Comparison of ENCODE assay signal across 8 cellular contexts in the genomic region with DNA sequence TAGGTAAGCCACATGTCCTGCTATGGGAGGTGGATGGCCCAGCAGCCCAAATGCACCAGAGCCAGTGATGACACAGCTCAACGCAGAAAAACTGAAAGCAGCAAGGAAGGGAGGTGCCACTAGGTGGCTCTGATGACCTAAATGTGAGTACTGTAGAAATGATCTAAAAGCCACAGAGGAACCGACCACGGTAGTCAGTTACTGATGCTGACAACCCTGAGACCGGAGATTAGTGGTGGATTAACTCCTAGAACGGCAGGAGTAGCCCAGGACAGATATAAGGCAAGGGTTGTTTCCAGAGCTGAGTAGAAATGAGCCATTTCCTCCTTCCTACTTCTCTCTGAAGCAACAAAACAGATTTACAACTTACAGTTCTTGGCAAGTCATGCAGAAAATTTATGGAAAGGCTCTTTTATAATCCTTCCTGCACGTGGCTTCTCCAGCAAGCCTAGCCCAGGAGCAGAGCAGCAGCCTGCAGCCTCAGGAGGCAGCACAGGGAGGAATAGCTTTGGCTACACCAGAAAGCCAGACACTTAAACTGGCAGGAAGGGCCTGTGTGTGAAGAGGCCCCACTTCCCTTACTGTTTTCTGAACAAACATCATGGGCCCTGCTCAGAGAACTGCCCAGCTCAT. TPM values are rescaled to one million over a fixed set of nuclear protein-coding genes. Genes with fewer than 3 reads are reported as not detected.
A peak's percentile ranks its signal among the peaks of the same experiment; 100 is the strongest.
DNase-seq lines count a peak whose midpoint lies in the region; ATAC-seq, FAIRE-seq and TF ChIP-seq lines count a peak whose summit lies in the region.

No MANE protein-coding gene starts in this region.

- peak overlapping the region; percentile 31; the same call in 1 of the 2 replicates for H2AFZ ChIP-seq in Loucy (ENCODE audit: low read length)

- peaks cover 41% of the 10 kb centered on the region for H3K36me3 ChIP-seq in CD8-positive, alpha-beta T cell (ENCODE audit: insufficient read depth, low read length)
- H3K36me3 ChIP-seq in Loucy (ENCODE audit: insufficient read depth, low read length) (no peaks in the 10 kb centered on the region; the same call in 1 of the 2 replicates), thymus (ENCODE audit: control insufficient read depth, insufficient read depth) (peaks cover 50% of the 10 kb centered on the region)

- H3K27ac Mint-ChIP-seq in CD8-positive, alpha-beta T cell: peak overlapping the region; percentile 82
- H3K27ac Mint-ChIP-seq in activated naive CD4-positive, alpha-beta T cell treated with anti-CD3 and anti-CD28 coated beads for 36 hours: peak overlapping the region; percentile 83

- intact Hi-C loops in CD8-positive, alpha-beta T cell (cut with DNase I, micrococcal nuclease): loop anchor here (1.0 to 2.0 kb wide), 2 partner anchors 456 to 457 kb away; no protein-coding TSS in a partner anchor
- intact Hi-C loops in activated naive CD4-positive, alpha-beta T cell treated with anti-CD3 and anti-CD28 coated beads for 36 hours (cut with micrococcal nuclease): loop anchor here (1.0 to 2.0 kb wide), 5 partner anchors 58 to 542 kb away; no protein-coding TSS in a partner anchor

- no peak for FAIRE-seq in frontal cortex (lab: Jason Lieb, UNC)

- peaks cover 76% of the 10 kb centered on the region for H3K36me3 Mint-ChIP-seq in CD8-positive, alpha-beta T cell
- peaks cover 5% of the 10 kb centered on the region for H3K36me3 Mint-ChIP-seq in activated naive CD4-positive, alpha-beta T cell treated with anti-CD3 and anti-CD28 coated beads for 36 hours (ENCODE audit: low read depth)

- no peaks in the 10 kb centered on the region for H3K79me2 ChIP-seq in Loucy (ENCODE audit: insufficient read depth, low read length)

- no peaks in the 10 kb centered on the region for H3K27me3 ChIP-seq in CD8-positive, alpha-beta T cell (ENCODE audit: insufficient read depth, low read length)
- H3K27me3 ChIP-seq in Loucy (ENCODE audit: insufficient read depth, low read length, poor library complexity, severe bottlenecking): no peaks in the 10 kb centered on the region
- H3K27me3 ChIP-seq in thymus (ENCODE audit: control insufficient read depth, insufficient read depth): no peaks in the 10 kb centered on the region

- peaks cover 36% of the 10 kb centered on the region for H3K4me1 Mint-ChIP-seq in CD8-positive, alpha-beta T cell (ENCODE audit: low read depth)
- H3K4me1 Mint-ChIP-seq in activated naive CD4-positive, alpha-beta T cell treated with anti-CD3 and anti-CD28 coated beads for 36 hours (ENCODE audit: low read depth): peaks cover 24% of the 10 kb centered on the region

- H3K9me3 ChIP-seq in CD8-positive, alpha-beta T cell (ENCODE audit: low read length): no peaks in the 10 kb centered on the region
- H3K9me3 ChIP-seq in Loucy (ENCODE audit: insufficient read depth, low read depth, low read length) (no peaks in the 10 kb centered on the region), thymus (ENCODE audit: control insufficient read depth) (no peaks in the 10 kb centered on the region)

- H3K9ac ChIP-seq in Loucy (ENCODE audit: low read depth, low read length, poor library complexity, severe bottlenecking): peak overlapping the region; percentile 58

- no peaks in the 10 kb centered on the region; the same call in 1 of the 2 replicates for H3F3A ChIP-seq in Loucy (ENCODE audit: low read depth)

- peaks cover 27% of the 10 kb centered on the region for H3K4me1 ChIP-seq in CD8-positive, alpha-beta T cell (ENCODE audit: insufficient read depth, low read length)
- H3K4me1 ChIP-seq in Loucy (ENCODE audit: insufficient read depth, low read length, poor library complexity, severe bottlenecking) (peaks cover 21% of the 10 kb centered on the region), thymus (ENCODE audit: control insufficient read depth, insufficient read depth, low read length) (peaks cover 18% of the 10 kb centered on the region)

- no peaks in the 10 kb centered on the region for H3K9me2 ChIP-seq in Loucy (replicated peaks; ENCODE audit: low read depth, low read length)

- CTCF ChIA-PET in CD8-positive, alpha-beta T cell (lab: Charles Lee): interaction anchor here (0.6 to 7.3 kb wide), 41 partner anchors 11 to 465 kb away, joined by 3 to 69 read pairs (median 4); partner anchors contain the start of genes DAPK2, FBXL22 and USP3
- CTCF ChIA-PET in activated naive CD4-positive, alpha-beta T cell treated with anti-CD3 and anti-CD28 coated beads for 36 hours (lab: Charles Lee): interaction anchor here (0.5 to 4.3 kb wide), 33 partner anchors 10 to 457 kb away, joined by 3 to 49 read pairs (median 4); partner anchors contain the start of gene DAPK2

- no peaks in the 10 kb centered on the region for H3K9me3 Mint-ChIP-seq in CD8-positive, alpha-beta T cell
- no peaks in the 10 kb centered on the region for H3K9me3 Mint-ChIP-seq in activated naive CD4-positive, alpha-beta T cell treated with anti-CD3 and anti-CD28 coated beads for 36 hours

- no peak overlapping the region for H3K4me3 Mint-ChIP-seq in CD8-positive, alpha-beta T cell
- no peak overlapping the region for H3K4me3 Mint-ChIP-seq in activated naive CD4-positive, alpha-beta T cell treated with anti-CD3 and anti-CD28 coated beads for 36 hours

- H3K4me3 ChIP-seq in CD8-positive, alpha-beta T cell (ENCODE audit: low read depth, low read length): no peak overlapping the region
- H3K4me3 ChIP-seq in Loucy (ENCODE audit: low read length, poor library complexity, severe bottlenecking) (peak overlapping the region; percentile 54), thymus (ENCODE audit: low read length) (no peak overlapping the region)

- DNase-seq in CD8-positive, alpha-beta T cell: peak; percentile 49 to 82 (median 71)
- DNase-seq in SHP77 treated with DMSO at 0.1 percent for 48 hours (lab: John Stamatoyannopoulos, UW): peak; percentile 59
- peak; percentile 91 for DNase-seq in activated naive CD4-positive, alpha-beta T cell treated with anti-CD3 and anti-CD28 coated beads for 36 hours
- peak; percentile 54 to 64 for DNase-seq in frontal cortex (ENCODE audit: low spot score in 2 of 2)
- peak; percentile 63 for DNase-seq in occipital lobe (lab: John Stamatoyannopoulos, UW)

- peak; percentile 77 for TF ChIP-seq CTCF in CD8-positive, alpha-beta T cell (IDR thresholded peaks at IDR 0.05)
- peak; percentile 88 for TF ChIP-seq CTCF in Loucy (conservative IDR thresholded peaks at IDR 0.05; ENCODE audit: low read length)

- peak overlapping the region; percentile 4 for H3K27ac ChIP-seq in CD8-positive, alpha-beta T cell (ENCODE audit: low read depth, low read length)
- peak overlapping the region; percentile 58 for H3K27ac ChIP-seq in thymus (ENCODE audit: low read depth)

- POLR2A ChIA-PET in CD8-positive, alpha-beta T cell (lab: Charles Lee): interaction anchor here (1.1 to 3.4 kb wide), 4 partner anchors 9 to 483 kb away, joined by 3 to 20 read pairs (median 4); partner anchors contain the start of gene CIAO2A

- WGBS in thymus: 8% methylated on average over 6 of the region's 6 CpGs

- no peaks in the 10 kb centered on the region for H4K20me1 ChIP-seq in Loucy (ENCODE audit: insufficient read depth, low read length, poor library complexity, severe bottlenecking)

- H3K27me3 Mint-ChIP-seq in CD8-positive, alpha-beta T cell (ENCODE audit: low read depth): no peaks in the 10 kb centered on the region
- H3K27me3 Mint-ChIP-seq in activated naive CD4-positive, alpha-beta T cell treated with anti-CD3 and anti-CD28 coated beads for 36 hours (ENCODE audit: low read depth): no peaks in the 10 kb centered on the region

- H3K4me2 ChIP-seq in Loucy (ENCODE audit: low read depth, low read length, poor library complexity, severe bottlenecking): peak overlapping the region; percentile 68

- peak; percentile 89 for ATAC-seq in CD8-positive, alpha-beta T cell
- ATAC-seq in GM21381 (IDR thresholded peaks at IDR 0.05; ENCODE audit: unreplicated experiment): peak; percentile 81

RNA-seq across cellular contexts. Expression of gene FBXL22, which starts 13.1 kb away (rescaled TPM):
- total RNA-seq in CD8-positive, alpha-beta T cell: 1 to 10 TPM in 1 of 2 experiments, under 1 TPM in 1; 0.68 to 1.7 TPM
- under 1 TPM; 0.43 to 0.44 TPM for total RNA-seq in activated naive CD4-positive, alpha-beta T cell treated with anti-CD3 and anti-CD28 coated beads for 36 hours
- total RNA-seq in frontal cortex (0.82 TPM), occipital lobe (0.47 TPM)
- 0.68 TPM for polyA plus RNA-seq in thymus
